Comparison of ENCODE assay signal across 8 cellular contexts in the genomic region with DNA sequence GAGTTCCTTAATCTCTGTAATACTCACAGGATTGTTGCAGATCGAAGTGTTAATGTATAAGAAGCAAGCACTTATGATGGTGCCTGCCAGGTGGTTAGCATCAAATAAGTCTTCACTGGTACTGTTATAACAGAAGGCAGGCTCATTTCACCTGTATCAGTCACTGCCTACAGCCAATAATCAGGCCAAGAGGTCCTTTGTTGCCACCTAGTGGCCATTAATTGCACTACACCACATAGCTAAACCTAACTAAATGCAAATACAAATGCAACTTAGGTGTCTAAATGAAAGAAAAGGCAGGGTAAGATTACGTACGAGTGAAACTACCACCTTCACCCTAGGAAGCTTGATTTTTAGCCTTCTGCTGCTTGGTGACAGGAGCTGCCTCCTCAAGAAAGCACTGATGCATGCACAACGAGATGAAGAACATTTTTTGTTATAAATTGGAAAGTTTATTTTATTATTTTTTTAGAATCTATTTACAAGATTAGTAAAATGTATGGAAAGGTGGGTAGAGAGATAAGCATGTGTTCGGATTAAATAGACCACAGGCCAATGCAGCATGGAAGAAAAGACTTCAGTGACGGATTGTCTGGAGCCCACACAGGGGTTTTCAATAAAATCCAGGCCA.
A peak's percentile ranks its signal among the peaks of the same experiment; 100 is the strongest.
DNase-seq lines count a peak whose midpoint lies in the region; ATAC-seq, FAIRE-seq and TF ChIP-seq lines count a peak whose summit lies in the region.

No MANE protein-coding gene starts in this region.

- no peak for TF ChIP-seq POLR2A in H54 (IDR thresholded peaks at IDR 0.05; ENCODE audit: low read depth, low read length)
- TF ChIP-seq POLR2A in adrenal gland (IDR thresholded peaks at IDR 0.05), result no peak

- no peak overlapping the region for H2AFZ ChIP-seq in smooth muscle cell (ENCODE audit: low read depth)

- H3F3A ChIP-seq in smooth muscle cell (ENCODE audit: low read depth), result peaks cover 5% of the 10 kb centered on the region

- peak; percentile 67 for FAIRE-seq in H54 (lab: Jason Lieb, UNC)

- in situ Hi-C loops in Panc1 (cut with HindIII; ENCODE audit: low pct_unique_long_range_greater_than_20kb, low sequenced_read_pairs), result no loop called here

- no peak overlapping the region for H3K9ac ChIP-seq in smooth muscle cell (ENCODE audit: low read depth)

- no peaks in the 10 kb centered on the region for H4K20me1 ChIP-seq in smooth muscle cell (ENCODE audit: low read depth)

- BruUV-seq in Panc1 (replicated peaks; lab: Mats Ljungman, UMichigan), result no TSS peak

- intact Hi-C loops in Panc1 (cut with micrococcal nuclease; ENCODE audit: unreplicated experiment), result loop anchor here (2.0 to 10.0 kb wide), 3 partner anchors 46 to 596 kb away; no protein-coding TSS in a partner anchor
- intact Hi-C loops in adrenal gland (cut with DNase I), result loop anchor here in 1 of 2 donors (5.0 kb wide), 1 partner anchor 596 kb away; no protein-coding TSS in a partner anchor

- H3K36me3 ChIP-seq in Panc1 (ENCODE audit: control insufficient read depth, insufficient read depth, low read length) (no peaks in the 10 kb centered on the region), adrenal gland (replicated peaks in 1 of 2) (no peaks in the 10 kb centered on the region), smooth muscle cell (ENCODE audit: low read depth) (no peaks in the 10 kb centered on the region)

- H3K9me3 ChIP-seq in Panc1 (ENCODE audit: control insufficient read depth, insufficient read depth, low read depth, low read length) (no peaks in the 10 kb centered on the region), adrenal gland (replicated peaks in 1 of 3) (no peaks in the 10 kb centered on the region), smooth muscle cell (replicated peaks; ENCODE audit: low read depth) (no peaks in the 10 kb centered on the region)

- CTCF ChIA-PET in Panc1 (lab: Charles Lee), result interaction anchor here (0.6 to 0.9 kb wide), 3 partner anchors 42 to 317 kb away, joined by 3 to 4 read pairs (median 3); no protein-coding TSS in a partner anchor

- POLR2A ChIA-PET in Panc1 (lab: Charles Lee), result no interaction called here

- peak; percentile 85 for ATAC-seq in Panc1

- H3K27me3 ChIP-seq in Panc1 (ENCODE audit: control insufficient read depth, insufficient read depth, low read length) (no peaks in the 10 kb centered on the region), adrenal gland (no peaks in the 10 kb centered on the region), smooth muscle cell (ENCODE audit: low read depth) (no peaks in the 10 kb centered on the region)

- no peak overlapping the region for H3K4me3 ChIP-seq in Panc1 (ENCODE audit: low read depth in 2 of 2, low read length in 2 of 2)
- H3K4me3 ChIP-seq in adrenal gland, result no peak overlapping the region
- H3K4me3 ChIP-seq in smooth muscle cell, result no peak overlapping the region

- no peaks in the 10 kb centered on the region for H3K79me2 ChIP-seq in smooth muscle cell (ENCODE audit: low read depth)

- H3K27ac ChIP-seq in Panc1 (ENCODE audit: low read length) (no peak overlapping the region), adrenal gland (no peak overlapping the region), smooth muscle cell (ENCODE audit: low read depth) (no peak overlapping the region)

- 30 to 37% (median 32%) methylated on average over 6 of the region's 6 CpGs for WGBS in adrenal gland, 4 donors
- WGBS in smooth muscle cell (ENCODE audit: low lambda C conversion rate), result 29% methylated on average over 6 of the region's 6 CpGs

- peak; percentile 26 to 27 for DNase-seq in activated CD4-positive, alpha-beta T cell treated with anti-CD3 and anti-CD28 coated beads for 24 hours (ENCODE audit: low read depth in 2 of 2)
- no peak for DNase-seq in activated CD4-positive, alpha-beta T cell treated with anti-CD3 and anti-CD28 coated beads for 1 hour
- DNase-seq in H54 (ENCODE audit: insufficient read length, low spot score) (peak; percentile 16), LoVo (ENCODE audit: low spot score) (peak; percentile 60), Panc1 (ENCODE audit: low read depth, low spot score) (peak; percentile 71), adrenal gland (peak; percentile 23 to 85 (median 56)), hippocampal formation (lab: John Stamatoyannopoulos, UW) (peak; percentile 26 to 29), smooth muscle cell (lab: John Stamatoyannopoulos, UW; ENCODE audit: unreplicated experiment) (no peak)

- peak; percentile 92 for TF ChIP-seq CTCF in Panc1 (IDR thresholded peaks at IDR 0.05)
- peak; percentile 59 to 95 (median 84) for TF ChIP-seq CTCF in adrenal gland (IDR thresholded peaks at IDR 0.05)
- TF ChIP-seq CTCF in smooth muscle cell (IDR thresholded peaks at IDR 0.05; ENCODE audit: borderline replicate concordance, insufficient read depth, poor library complexity, severe bottlenecking), result peak; percentile 89

- peak overlapping the region; percentile 26 for H3K4me2 ChIP-seq in smooth muscle cell

- no peaks in the 10 kb centered on the region for H3K4me1 ChIP-seq in Panc1 (ENCODE audit: control insufficient read depth, insufficient read depth, low read length)
- H3K4me1 ChIP-seq in adrenal gland (replicated peaks in 1 of 2), result no peaks in the 10 kb centered on the region
- H3K4me1 ChIP-seq in smooth muscle cell (ENCODE audit: low read depth), result peaks cover 5% of the 10 kb centered on the region

Comparison
In these comparisons a context has a peak if more than half of its experiments do, and no peak if none do; other contexts are left out.
1. DNase-seq: peak in activated CD4-positive, alpha-beta T cell treated with anti-CD3 and anti-CD28 coated beads for 24 hours (2 of 2), H54 (single experiment), LoVo (single experiment), Panc1 (single experiment), adrenal gland (7 of 7) and hippocampal formation (2 of 2); none in activated CD4-positive, alpha-beta T cell treated with anti-CD3 and anti-CD28 coated beads for 1 hour (single experiment) and smooth muscle cell (single experiment).
2. Peak in every context shown above with its lines, with median percentiles within 50 percentile points of each other: CTCF ChIP-seq.